ENCODE assay signal across 25 cellular contexts in genomic region chr11:121143921-121144320, GRCh38. TPM values are rescaled to one million over a fixed set of nuclear protein-coding genes. Genes with fewer than 3 reads are reported as not detected.
"Had no signal": no experiment of that assay in that cellular context is flagged by ENCODE, and none has a peak within 500 bp of the region (broad histone marks: within the 10 kb centered on the region; RNA-seq: fewer than 3 reads in every experiment).

No MANE protein-coding gene starts in this region.

- H3K27me3 ChIP-seq: MG63, SJSA1 had no signal

- H3K36me3 ChIP-seq: MG63, SJSA1 had no signal

- ATAC-seq: HepG2 had no signal

- H3K27ac ChIP-seq: SJSA1, SK-N-MC had no signal

- DNase-seq: IMR-90, Karpas-422, KG1, MG63, NCI-H1092, NCI-H1105 treated with DMSO at 0.1 percent for 48 hours, NCI-H1417 treated with DMSO at 0.1 percent for 48 hours, NCI-H146, NCI-H1694 treated with DMSO at 0.1 percent for 48 hours, NCI-H1930, NCI-H2081, NCI-H2107, NCI-H2171 treated with DMSO at 0.1 percent for 48 hours, NCI-H345, NCI-H446 treated with DMSO at 0.1 percent for 48 hours, NCI-H510A treated with DMSO at 0.1 percent for 48 hours, NCI-H526, Right ventricle myocardium superior, RPMI8226, SIG-M5, SW 1271 had no signal

- H3K4me1 ChIP-seq: SJSA1 had no signal

- H3K4me3 ChIP-seq: MG63, SJSA1, SK-N-MC had no signal

RNA-seq across cellular contexts. Expression of gene TECTA, which starts 42.9 kb away (rescaled TPM):
- total RNA-seq: HT-29 had no signal
